Comparison of ENCODE assay signal across 35 cellular contexts in the genomic region with DNA sequence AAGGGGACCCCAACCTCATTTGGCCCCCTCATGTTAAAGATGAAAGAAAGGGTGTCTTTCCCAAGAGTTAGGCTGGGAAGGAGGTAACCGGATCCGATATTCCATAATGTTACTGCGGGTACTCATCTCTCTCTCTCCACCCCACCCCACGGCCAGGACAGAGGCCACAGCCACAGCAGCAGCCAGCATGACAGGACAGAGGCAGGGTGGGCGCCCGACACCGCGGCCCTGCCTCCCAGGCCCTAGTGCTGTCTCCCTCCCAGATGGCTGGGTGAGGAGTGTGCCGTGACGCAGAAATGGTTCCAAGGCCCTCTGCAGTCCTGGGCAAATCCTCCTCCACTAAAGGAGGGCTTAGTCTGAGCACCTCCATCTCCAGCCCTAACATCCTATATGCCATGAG. TPM values are rescaled to one million over a fixed set of nuclear protein-coding genes. Genes with fewer than 3 reads are reported as not detected.
"Had no signal": no experiment of that assay in that cellular context is flagged by ENCODE, and none has a peak within 500 bp of the region (broad histone marks: within the 10 kb centered on the region; RNA-seq: fewer than 3 reads in every experiment).

No MANE protein-coding gene starts in this region.

- H3K27me3 ChIP-seq: right atrium auricular region, right lobe of liver, uterus had no signal

- H3K4me3 ChIP-seq: heart left ventricle, left ventricle myocardium inferior, lung, right atrium auricular region, right lobe of liver, smooth muscle cell, suprapubic skin, tibial nerve, uterus had no signal

- H3K36me3 Mint-ChIP-seq: immature natural killer cell; mesothelial cell of epicardium; naive B cell; stimulated activated effector memory CD8-positive, alpha-beta T cell treated with anti-CD3 and anti-CD28 coated beads, Interleukin-12 subunit alpha, Interleukin-12 subunit beta, amount 100 ng/mL, for 72 hours; type B pancreatic cell had no signal

- H3K4me2 ChIP-seq: smooth muscle cell had no signal

- DNase-seq: hypothalamus; immature natural killer cell; left ventricle myocardium inferior; mesendoderm; naive B cell; occipital lobe; stimulated activated CD4-positive, alpha-beta T cell treated with anti-CD3 and anti-CD28 coated beads, Interleukin-12 subunit alpha, Interleukin-12 subunit beta, amount 100 ng/mL, for 4 hours; stimulated activated CD4-positive, alpha-beta T cell treated with anti-CD3 and anti-CD28 coated beads, Interleukin-15, amount 100 ng/mL, for 24 hours; stimulated activated CD4-positive, alpha-beta T cell treated with anti-CD3 and anti-CD28 coated beads, Interleukin-2, amount 100 ng/mL, for 24 hours; stimulated activated CD4-positive, alpha-beta T cell treated with anti-CD3 and anti-CD28 coated beads, Interleukin-4, amount 100 ng/mL, for 24 hours; stimulated activated naive CD4-positive, alpha-beta T cell; uterus had no signal

- H3K9ac ChIP-seq: parathyroid adenoma had no signal

- H3K4me3 Mint-ChIP-seq: immature natural killer cell; mesothelial cell of epicardium; naive B cell; nephron; stimulated activated effector memory CD8-positive, alpha-beta T cell treated with anti-CD3 and anti-CD28 coated beads, Interleukin-12 subunit alpha, Interleukin-12 subunit beta, amount 100 ng/mL, for 72 hours; stimulated activated naive CD8-positive, alpha-beta T cell treated with anti-CD3 and anti-CD28 coated beads, Interleukin-15, Interleukin-2, amounts not matched to agents 100 ng/mL and 50 ng/mL, for 24 hours; type B pancreatic cell had no signal

- H3K9me3 ChIP-seq: heart left ventricle, left ventricle myocardium inferior, neutrophil, right atrium auricular region, right lobe of liver, suprapubic skin, tibial nerve, uterus had no signal

- H3K9me3 Mint-ChIP-seq: immature natural killer cell; nephron; neural crest cell; stimulated activated effector memory CD8-positive, alpha-beta T cell treated with anti-CD3 and anti-CD28 coated beads, Interleukin-12 subunit alpha, Interleukin-12 subunit beta, amount 100 ng/mL, for 72 hours; stimulated activated naive CD8-positive, alpha-beta T cell treated with anti-CD3 and anti-CD28 coated beads, Interleukin-15, Interleukin-2, amounts not matched to agents 100 ng/mL and 50 ng/mL, for 24 hours; type B pancreatic cell had no signal

- H3K27ac Mint-ChIP-seq: immature natural killer cell; mesothelial cell of epicardium; naive B cell; nephron; stimulated activated effector memory CD8-positive, alpha-beta T cell treated with anti-CD3 and anti-CD28 coated beads, Interleukin-12 subunit alpha, Interleukin-12 subunit beta, amount 100 ng/mL, for 72 hours; stimulated activated naive CD8-positive, alpha-beta T cell treated with anti-CD3 and anti-CD28 coated beads, Interleukin-15, Interleukin-2, amounts not matched to agents 100 ng/mL and 50 ng/mL, for 24 hours; type B pancreatic cell had no signal

- H2AFZ ChIP-seq: parathyroid adenoma had no signal

- H3K27ac ChIP-seq: heart left ventricle, left ventricle myocardium inferior, neutrophil, parathyroid adenoma, right atrium auricular region, right lobe of liver, suprapubic skin, tibial nerve, uterus had no signal

- ATAC-seq: heart left ventricle; right lobe of liver; stimulated activated effector memory CD8-positive, alpha-beta T cell treated with anti-CD3 and anti-CD28 coated beads, Interleukin-12 subunit alpha, Interleukin-12 subunit beta, amount 100 ng/mL, for 72 hours had no signal

- H3K36me3 ChIP-seq: heart left ventricle, left ventricle myocardium inferior, neutrophil, right atrium auricular region, suprapubic skin, tibial nerve, uterus had no signal

RNA-seq across cellular contexts. Expression of gene SLC6A12, which starts 6.2 kb away (rescaled TPM):
- total RNA-seq: kidney epithelial cell, osteocyte, pulmonary artery endothelial cell, skeletal muscle tissue had no signal
- polyA plus RNA-seq: smooth muscle cell had no signal

RNA-seq across cellular contexts. Expression of gene SLC6A13, which starts 54.8 kb away (rescaled TPM):
- total RNA-seq: kidney epithelial cell, lower leg skin, mononuclear cell, posterior vena cava, pulmonary artery endothelial cell, suprapubic skin, ureter had no signal
